33 cellular contexts compared by ENCODE assay signal in genomic region chr20:31236953-31237352, GRCh38. TPM values are rescaled to one million over a fixed set of nuclear protein-coding genes. Genes with fewer than 3 reads are reported as not detected.
"Had no signal": no experiment of that assay in that cellular context is flagged by ENCODE, and none has a peak within 500 bp of the region (broad histone marks: within the 10 kb centered on the region; RNA-seq: fewer than 3 reads in every experiment).

No MANE protein-coding gene starts in this region.

- DNase-seq: activated B cell treated with CpG ODN at 0.5 μM for 24 hours; activated CD4-positive, alpha-beta T cell treated with anti-CD3 and anti-CD28 coated beads for 48 hours; activated CD4-positive, alpha-beta T cell treated with anti-CD3 and anti-CD28 coated beads, Interleukin-2, amount 50 U/mL, for 1 hour; activated CD4-positive, alpha-beta T cell treated with anti-CD3 and anti-CD28 coated beads, Interleukin-2, amount 50 U/mL, for 48 hours; activated CD8-positive, alpha-beta memory T cell treated with anti-CD3 and anti-CD28 coated beads for 24 hours; activated CD8-positive, alpha-beta T cell treated with anti-CD3 and anti-CD28 coated beads for 36 hours; activated effector memory CD4-positive, alpha-beta T cell treated with Interleukin-2 at 50 U/mL for 16 hours; activated gamma-delta T cell treated with Interleukin-2 at 50 U/mL for 16 hours; activated naive CD4-positive, alpha-beta T cell treated with anti-CD3 and anti-CD28 coated beads, Interleukin-2, amount 50 U/mL, for 16 hours; activated naive CD4-positive, alpha-beta T cell treated with Interleukin-2 at 50 U/mL for 16 hours; activated T-cell treated with anti-CD3 and anti-CD28 coated beads, Interleukin-2, amount 50 U/mL, for 4 hours; amniotic stem cell; anterior cingulate cortex; brain microvascular endothelial cell; dorsolateral prefrontal cortex; effector memory CD4-positive, alpha-beta T cell; erythroblast; foreskin keratinocyte; gastrocnemius medialis; glutamatergic neuron; heart left ventricle; T-helper 17 cell; T1000; WERI-Rb-1 had no signal

- H3K27me3 ChIP-seq: brain microvascular endothelial cell, dorsolateral prefrontal cortex, esophagus muscularis mucosa, foreskin keratinocyte, gastrocnemius medialis, heart left ventricle had no signal

- H3K4me3 ChIP-seq: coronary artery, dorsolateral prefrontal cortex, esophagus muscularis mucosa, gastrocnemius medialis, heart left ventricle had no signal

- H3K36me3 ChIP-seq: brain microvascular endothelial cell, esophagus muscularis mucosa, gastrocnemius medialis, heart left ventricle, WERI-Rb-1 had no signal

- H3K9me3 ChIP-seq: gastrocnemius medialis had no signal

- ATAC-seq: activated CD4-positive, CD25-positive, alpha-beta regulatory T cell treated with anti-CD3 and anti-CD28 coated beads, Interleukin-2, amount 50 U/mL, for 24 hours; activated CD8-positive, alpha-beta T cell treated with anti-CD3 and anti-CD28 coated beads for 36 hours; activated T-cell treated with anti-CD3 and anti-CD28 coated beads, Interleukin-2, amount 50 U/mL, for 4 hours; activated T-helper 17 cell treated with anti-CD3 and anti-CD28 coated beads, Interleukin-2, amount 50 U/mL, for 72 hours; foreskin keratinocyte; gastrocnemius medialis; heart left ventricle; T-helper 17 cell had no signal

- H3K27ac ChIP-seq: brain microvascular endothelial cell, coronary artery, dorsolateral prefrontal cortex, esophagus muscularis mucosa, foreskin keratinocyte, gastrocnemius medialis, heart left ventricle, WERI-Rb-1 had no signal

- H3K4me1 ChIP-seq: esophagus muscularis mucosa, foreskin keratinocyte, gastrocnemius medialis, heart left ventricle had no signal

RNA-seq across cellular contexts. Expression of gene DEFB115, which starts 20.5 kb away (rescaled TPM):
- total RNA-seq: activated B cell treated with CpG ODN at 0.5 μM for 24 hours; activated CD8-positive, alpha-beta T cell treated with anti-CD3 and anti-CD28 coated beads for 36 hours; activated T-cell treated with anti-CD3 and anti-CD28 coated beads, Interleukin-2, amount 50 U/mL, for 4 hours; activated T-helper 17 cell treated with anti-CD3 and anti-CD28 coated beads, Interleukin-2, amount 50 U/mL, for 72 hours; astrocyte; bronchial epithelial cell; cardiac septum; cerebellum; dorsolateral prefrontal cortex; esophagus muscularis mucosa; foreskin keratinocyte; gastrocnemius medialis; heart left ventricle; T-helper 17 cell had no signal
- polyA plus RNA-seq: adipose tissue, foreskin keratinocyte, heart left ventricle had no signal
